In the genomic region with DNA sequence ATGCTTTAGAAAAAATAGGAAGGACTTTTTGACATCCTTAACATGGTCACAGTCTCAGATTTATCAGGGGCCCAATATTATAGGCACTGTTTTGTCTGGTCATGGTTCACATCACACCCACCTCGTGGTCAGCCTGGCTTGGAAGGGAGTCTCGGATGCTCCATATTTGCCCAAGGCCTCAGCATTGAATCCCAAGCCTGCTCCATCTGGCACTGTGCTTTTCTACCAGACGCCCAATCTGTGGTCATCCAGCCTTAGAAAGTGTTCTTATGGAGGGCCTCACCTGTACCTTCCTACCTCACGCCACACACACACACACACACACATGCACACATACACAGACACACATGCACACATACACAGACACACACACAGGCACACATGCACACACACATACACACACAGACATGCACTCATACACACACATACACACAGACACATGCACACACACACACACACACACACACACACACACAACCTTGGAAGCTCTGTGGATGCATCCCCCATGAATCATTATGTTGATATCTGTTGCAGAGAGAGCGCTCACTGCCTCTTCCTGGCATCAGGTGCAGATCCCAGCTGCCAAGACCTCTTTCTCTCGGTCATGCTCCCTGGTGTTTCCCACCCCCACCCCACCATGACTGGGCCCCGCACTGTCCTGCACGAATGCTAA, we compare ENCODE assay signal across 25 cellular contexts.
A peak's percentile ranks its signal among the peaks of the same experiment; 100 is the strongest.
DNase-seq lines count a peak whose midpoint lies in the region; ATAC-seq, FAIRE-seq and TF ChIP-seq lines count a peak whose summit lies in the region.
"Had no signal": no experiment of that assay in that cellular context is flagged by ENCODE, and none has a peak within 500 bp of the region (broad histone marks: within the 10 kb centered on the region; RNA-seq: fewer than 3 reads in every experiment).

No MANE protein-coding gene starts in this region.

- H3K27me3 ChIP-seq in HepG2 (ENCODE audit: control insufficient read depth in 1 of 2, insufficient read depth in 2 of 2, low read length in 2 of 2) (peaks cover 0 to 7% of the 10 kb centered on the region in 2 experiments; a peak in 2 of 5 replicates), right lobe of liver (no peaks in the 10 kb centered on the region)
- H3K27me3 ChIP-seq: BLaER1 treated with 17β-estradiol and CSF1 and Interleukin-3, amounts not matched to agents 10 nM and 100 nM; Peyer's patch; SJCRH30 had no signal

- no peak overlapping the region for H3K4me3 ChIP-seq in HepG2 (replicated peaks in 1 of 3; ENCODE audit: insufficient read depth in 1 of 3, low read depth in 2 of 3, low read length in 3 of 3)
- no peak overlapping the region for H3K4me3 ChIP-seq in right lobe of liver
- no peak overlapping the region for H3K4me3 ChIP-seq in fibroblast of pulmonary artery (replicated peaks; ENCODE audit: low read depth, low read length)
- H3K4me3 ChIP-seq: BLaER1 treated with 17β-estradiol and CSF1 and Interleukin-3, amounts not matched to agents 10 nM and 100 nM; HAP-1; Peyer's patch; SJCRH30 had no signal

- no peaks in the 10 kb centered on the region for H3K4me1 ChIP-seq in HepG2 (ENCODE audit: insufficient read depth, low read length)
- no peaks in the 10 kb centered on the region for H3K4me1 ChIP-seq in right lobe of liver
- H3K4me1 ChIP-seq: BLaER1 treated with 17β-estradiol and CSF1 and Interleukin-3, amounts not matched to agents 10 nM and 100 nM; Caco-2; HAP-1; Peyer's patch; SJCRH30 had no signal

- no peak for ATAC-seq in HepG2
- no peak for ATAC-seq in right lobe of liver
- peak; percentile 59 for ATAC-seq in omental fat pad (ENCODE audit: low FRiP score)
- ATAC-seq in stimulated activated naive CD8-positive, alpha-beta T cell treated with anti-CD3 and anti-CD28 coated beads, Interleukin-15, Interleukin-2, amounts not matched to agents 100 U/mL and 50 U/mL, for 24 hours: no peak

- H4K20me1 ChIP-seq in HepG2 (ENCODE audit: insufficient read depth, low read length): no peaks in the 10 kb centered on the region
- H4K20me1 ChIP-seq: BLaER1 treated with 17β-estradiol and CSF1 and Interleukin-3, amounts not matched to agents 10 nM and 100 nM had no signal

- POLR2A ChIA-PET in HepG2 (lab: Yijun Ruan, JAX): no interaction called here

- CTCF ChIA-PET in HepG2 (lab: Yijun Ruan, JAX; ENCODE audit: low intra/inter-chr PET ratio, low total read pairs): no interaction called here

- no peak for TF ChIP-seq CTCF in HepG2 (CRISPR knock-in tag; IDR thresholded peaks at IDR 0.05)
- no peak for TF ChIP-seq CTCF in right lobe of liver (IDR thresholded peaks at IDR 0.05)
- no peak for TF ChIP-seq CTCF in fibroblast of pulmonary artery (IDR thresholded peaks at IDR 0.05; ENCODE audit: low read length, missing control alignments)
- no peak for TF ChIP-seq CTCF in omental fat pad (IDR thresholded peaks at IDR 0.05)
- TF ChIP-seq CTCF in GM10266 (IDR thresholded peaks at IDR 0.05; ENCODE audit: control insufficient read depth, insufficient read depth, low read depth, missing control alignments): no peak

- intact Hi-C loops in HepG2 (cut with micrococcal nuclease; ENCODE audit: unreplicated experiment) (no loop called here), right lobe of liver (cut with DNase I) (no loop called here)

- TF ChIP-seq POLR2A in HepG2 (IDR thresholded peaks at IDR 0.05; ENCODE audit: insufficient read depth in 1 of 2, low read depth in 2 of 2, low read length in 2 of 2) (no peak), right lobe of liver (IDR thresholded peaks at IDR 0.05) (no peak)

- no peak for FAIRE-seq in HepG2 (lab: Jason Lieb, UNC)
- FAIRE-seq: GM12891 had no signal

- H3K79me2 ChIP-seq in HepG2 (ENCODE audit: insufficient read depth, low read length): no peaks in the 10 kb centered on the region

- DNase-seq in HepG2 (ENCODE audit: low spot score): no peak
- no peak for DNase-seq in right lobe of liver
- DNase-seq in fibroblast of pulmonary artery (ENCODE audit: low read depth): peak; percentile 43
- DNase-seq in omental fat pad (ENCODE audit: low spot score): no peak
- no peak for DNase-seq in GM10266 (ENCODE audit: extremely low spot score)
- no peak for DNase-seq in A172 (ENCODE audit: low spot score)
- no peak for DNase-seq in stimulated activated naive CD4-positive, alpha-beta T cell treated with Interleukin-2 at 50 U/mL for 16 hours (lab: John Stamatoyannopoulos, UW)
- no peak for DNase-seq in stimulated activated naive CD8-positive, alpha-beta T cell treated with anti-CD3 and anti-CD28 coated beads, Interleukin-15, Interleukin-2, amounts not matched to agents 100 U/mL and 50 U/mL, for 24 hours
- DNase-seq: Caco-2; CD4-positive, alpha-beta memory T cell; DND-41; MV-4-11; NCI-H1105 treated with DMSO at 0.1 percent for 48 hours; NCI-H1694; NCI-H2081; NCI-H2171 treated with DMSO at 0.1 percent for 48 hours; NCI-H524 treated with DMSO at 0.1 percent for 48 hours; NCI-H82; Peyer's patch; SJCRH30 had no signal

- no peak for TF ChIP-seq RAD21 in HepG2 (CRISPR knock-in tag; IDR thresholded peaks at IDR 0.05)

- H2AFZ ChIP-seq in HepG2 (ENCODE audit: low read length): no peak overlapping the region

- H3K27ac ChIP-seq in HepG2 (ENCODE audit: extremely low read length, insufficient read depth, low read length) (no peak overlapping the region), right lobe of liver (no peak overlapping the region)
- H3K27ac ChIP-seq: 22Rv1; BLaER1 treated with 17β-estradiol and CSF1 and Interleukin-3, amounts not matched to agents 10 nM and 100 nM; KMS-11; Peyer's patch; SJCRH30 had no signal

- BruUV-seq in HepG2 (replicated peaks; lab: Mats Ljungman, UMichigan): no TSS peak

- no peak overlapping the region for H3K4me2 ChIP-seq in HepG2 (ENCODE audit: low read depth, low read length)
- H3K4me2 ChIP-seq: BLaER1 treated with 17β-estradiol and CSF1 and Interleukin-3, amounts not matched to agents 10 nM and 100 nM; KMS-11 had no signal

- no peaks in the 10 kb centered on the region for H3K36me3 ChIP-seq in HepG2 (replicated peaks in 1 of 2; ENCODE audit: control insufficient read depth in 1 of 2, insufficient read depth in 2 of 2, low read length in 2 of 2)
- H3K36me3 ChIP-seq in right lobe of liver: no peaks in the 10 kb centered on the region
- H3K36me3 ChIP-seq: BLaER1 treated with 17β-estradiol and CSF1 and Interleukin-3, amounts not matched to agents 10 nM and 100 nM; HAP-1; Peyer's patch; SJCRH30 had no signal

- H3K9ac ChIP-seq in HepG2 (ENCODE audit: insufficient read depth, low read depth, low read length): no peak overlapping the region
- H3K9ac ChIP-seq: BLaER1 treated with 17β-estradiol and CSF1 and Interleukin-3, amounts not matched to agents 10 nM and 100 nM; KMS-11 had no signal

- no peak for TF ChIP-seq EP300 in HepG2 (IDR thresholded peaks at IDR 0.05; ENCODE audit: low read depth in 2 of 2, low read length in 2 of 2)
- no peak for TF ChIP-seq EP300 in HepG2 (CRISPR knock-in tag; IDR thresholded peaks at IDR 0.05; ENCODE audit: borderline replicate concordance)

- in situ Hi-C loops in HepG2 (cut with HindIII; ENCODE audit: extremely low pct_ligation_motif_present, low pct_unique_long_range_greater_than_20kb): no loop called here

- H3K9me3 ChIP-seq in HepG2 (ENCODE audit: low read length) (no peaks in the 10 kb centered on the region), right lobe of liver (no peaks in the 10 kb centered on the region)
- H3K9me3 ChIP-seq: BLaER1 treated with 17β-estradiol and CSF1 and Interleukin-3, amounts not matched to agents 10 nM and 100 nM; Caco-2; HAP-1; Peyer's patch; SJCRH30 had no signal

- WGBS in HepG2 (ENCODE audit: low lambda C conversion rate): 25% methylated on average over 8 of the region's 8 CpGs
- WGBS in right lobe of liver (ENCODE audit: insufficient coverage, low coverage, low lambda C conversion rate, missing lambda C conversion rate): 79% methylated on average over 7 of the region's 8 CpGs

TF ChIP-seq in HepG2, 621 proteins besides CTCF, POLR2A, EP300 and RAD21:
- TF ChIP-seq ZNF136 (CRISPR knock-in tag; IDR thresholded peaks at IDR 0.05; ENCODE audit: low read depth) (no peak), ARNT2 (CRISPR knock-in tag; IDR thresholded peaks at IDR 0.05; ENCODE audit: low read depth) (no peak), ZNF264 (CRISPR knock-in tag; IDR thresholded peaks at IDR 0.05) (no peak)
- TF ChIP-seq, protein P1, sequence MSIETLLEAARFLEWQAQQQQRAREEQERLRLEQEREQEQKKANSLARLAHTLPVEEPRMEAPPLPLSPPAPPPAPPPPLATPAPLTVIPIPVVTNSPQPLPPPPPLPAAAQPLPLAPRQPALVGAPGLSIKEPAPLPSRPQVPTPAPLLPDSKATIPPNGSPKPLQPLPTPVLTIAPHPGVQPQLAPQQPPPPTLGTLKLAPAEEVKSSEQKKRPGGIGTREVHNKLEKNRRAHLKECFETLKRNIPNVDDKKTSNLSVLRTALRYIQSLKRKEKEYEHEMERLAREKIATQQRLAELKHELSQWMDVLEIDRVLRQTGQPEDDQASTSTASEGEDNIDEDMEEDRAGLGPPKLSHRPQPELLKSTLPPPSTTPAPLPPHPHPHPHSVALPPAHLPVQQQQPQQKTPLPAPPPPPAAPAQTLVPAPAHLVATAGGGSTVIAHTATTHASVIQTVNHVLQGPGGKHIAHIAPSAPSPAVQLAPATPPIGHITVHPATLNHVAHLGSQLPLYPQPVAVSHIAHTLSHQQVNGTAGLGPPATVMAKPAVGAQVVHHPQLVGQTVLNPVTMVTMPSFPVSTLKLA (IDR thresholded peaks at IDR 0.05): peak; percentile 67
